Comparison of ENCODE assay signal across 10 cellular contexts in genomic region chr11:41508121-41508520, GRCh38. TPM values are rescaled to one million over a fixed set of nuclear protein-coding genes. Genes with fewer than 3 reads are reported as not detected.
"Had no signal": no experiment of that assay in that cellular context is flagged by ENCODE, and none has a peak within 500 bp of the region (broad histone marks: within the 10 kb centered on the region; RNA-seq: fewer than 3 reads in every experiment).

No MANE protein-coding gene starts in this region.

- H3K27ac ChIP-seq: HL-60 had no signal

- DNase-seq: IMR-90, KBM-7, KG1 had no signal

- H3K36me3 Mint-ChIP-seq: IgD-negative memory B cell had no signal

- H3K4me3 ChIP-seq: K562 had no signal

- H3K27ac Mint-ChIP-seq: IgD-negative memory B cell had no signal

- H3K27me3 Mint-ChIP-seq: IgD-negative memory B cell had no signal

- H3K4me1 Mint-ChIP-seq: IgD-negative memory B cell had no signal

- FAIRE-seq: HepG2, HTR-8/SVneo, K562 had no signal

- H3K4me3 Mint-ChIP-seq: IgD-negative memory B cell had no signal

RNA-seq across cellular contexts. Expression of gene LRRC4C, which starts 48.7 kb away (rescaled TPM):
- total RNA-seq: HepG2, HT-29, HT1080, K562 had no signal
- polyA plus RNA-seq: HepG2, IgD-negative memory B cell, K562 had no signal
